In the genomic region with DNA sequence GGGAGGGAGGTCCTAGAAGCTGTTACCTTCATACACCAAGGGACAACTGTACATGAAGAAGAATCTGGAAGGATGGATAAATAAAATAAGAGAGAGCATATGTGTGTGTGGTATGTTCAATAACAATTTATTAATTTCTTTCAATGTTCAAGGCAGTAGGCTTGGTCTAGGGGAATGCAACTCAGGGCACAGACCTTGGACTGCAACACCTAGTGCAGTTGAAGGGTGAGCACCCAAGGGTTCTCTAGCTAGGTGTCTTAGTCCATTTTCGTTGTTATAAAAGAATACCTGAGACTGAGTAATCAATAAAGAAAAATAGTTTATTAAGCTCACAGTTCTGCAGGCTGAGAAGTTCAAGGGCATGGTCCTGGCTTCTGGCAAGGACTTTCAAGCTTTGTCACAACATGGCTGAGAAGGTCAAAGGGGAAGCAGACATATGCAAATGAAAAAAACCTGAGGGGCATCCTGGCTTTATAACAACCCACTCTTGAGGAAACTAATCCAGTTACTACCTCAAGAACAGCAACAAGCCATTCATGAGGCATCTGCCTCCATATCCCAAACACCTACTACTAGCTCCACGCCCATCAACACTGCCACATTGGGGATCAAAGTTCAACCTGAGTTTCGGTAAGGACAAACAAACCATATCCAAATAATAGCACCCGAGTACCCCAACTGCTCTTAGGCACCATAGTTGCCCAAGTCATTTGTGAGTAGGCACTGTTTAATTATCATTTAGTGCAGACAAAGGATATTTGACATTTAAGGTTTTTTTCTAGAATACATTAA, we compare ENCODE assay signal across 7 cellular contexts.
"Had no signal": no experiment of that assay in that cellular context is flagged by ENCODE, and none has a peak within 500 bp of the region (broad histone marks: within the 10 kb centered on the region; RNA-seq: fewer than 3 reads in every experiment).

No MANE protein-coding gene starts in this region.

- H3K4me3 ChIP-seq: GM12878 had no signal

- FAIRE-seq: GM12878, GM12891, GM12892, GM18507, GM19239 had no signal

- ATAC-seq: GM12878 had no signal

- DNase-seq: GDM1, GF-D8 had no signal
